ENCODE assay signal across 20 cellular contexts in the genomic region with DNA sequence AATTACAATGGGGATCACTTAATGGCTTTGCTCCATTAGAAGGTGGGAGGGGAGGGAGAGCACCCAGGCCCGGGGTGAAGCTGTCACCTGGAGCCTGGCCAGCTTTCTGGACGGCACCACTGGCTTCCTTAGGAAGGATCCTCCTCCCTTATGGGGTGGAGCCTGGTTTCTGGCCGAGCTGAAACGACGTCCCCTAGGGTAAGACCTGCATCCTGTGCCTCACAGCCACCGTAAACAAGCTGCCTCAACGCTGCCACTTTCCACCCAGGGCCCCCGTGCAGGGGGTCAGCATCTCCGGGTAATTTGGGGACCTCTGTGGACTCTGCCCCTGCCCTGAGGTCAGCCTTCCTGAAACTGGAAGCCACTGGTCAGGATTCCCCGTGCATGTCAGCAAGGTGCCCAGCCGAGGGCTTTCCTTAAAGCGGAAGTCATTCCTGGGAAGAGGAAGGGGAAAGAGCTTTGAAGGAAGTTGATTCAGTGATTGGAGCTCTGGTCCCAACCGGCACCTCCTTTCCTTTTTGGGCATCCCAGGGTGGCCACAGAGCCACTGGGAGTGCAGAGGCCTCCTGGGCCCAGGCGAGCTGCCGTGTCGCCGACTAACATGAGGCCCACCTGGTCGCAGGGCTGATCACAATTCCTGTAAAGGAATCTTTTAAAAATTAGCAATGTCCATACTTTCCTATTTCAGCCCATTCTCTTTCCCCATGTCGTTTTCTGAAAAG.
DNase-seq lines count a peak whose midpoint lies in the region; ATAC-seq and TF ChIP-seq lines count a peak whose summit lies in the region.
"Had no signal": no experiment of that assay in that cellular context is flagged by ENCODE, and none has a peak within 500 bp of the region (broad histone marks: within the 10 kb centered on the region; RNA-seq: fewer than 3 reads in every experiment).

No MANE protein-coding gene starts in this region.

- H3K4me2 ChIP-seq in osteoblast (ENCODE audit: insufficient read depth, low read length) = no peak overlapping the region
- H3K4me2 ChIP-seq: A549 had no signal

- DNase-seq in NCI-H2196 (lab: John Stamatoyannopoulos, UW; ENCODE audit: unreplicated experiment) (peak; percentile 1), NCI-H2196 treated with DMSO at 0.1 percent for 48 hours (lab: John Stamatoyannopoulos, UW; ENCODE audit: unreplicated experiment) (no peak), NCI-H2029 treated with DMSO at 0.1 percent for 48 hours (lab: John Stamatoyannopoulos, UW) (peak; percentile 39), Right ventricle myocardium inferior (ENCODE audit: missing footprints) (no peak), osteoblast (ENCODE audit: insufficient read length, low spot score, missing footprints) (peak; percentile 61), D341Med (ENCODE audit: low spot score) (no peak), AG08396 (ENCODE audit: low spot score) (no peak)
- DNase-seq in activated CD4-positive, CD25-positive, alpha-beta regulatory T cell (lab: John Stamatoyannopoulos, UW) = no peak
- DNase-seq: activated CD4-positive, alpha-beta T cell treated with anti-CD3 and anti-CD28 coated beads for 36 hours; activated gamma-delta T cell treated with Interleukin-2 at 50 U/mL for 16 hours; CD4-positive, CD25-positive, alpha-beta regulatory T cell; DMS79 treated with DMSO at 0.1 percent for 48 hours; effector memory CD8-positive, alpha-beta T cell; HFFc6; NCI-H2227 treated with DMSO at 0.1 percent for 48 hours; stimulated activated CD4-positive, alpha-beta T cell treated with anti-CD3 and anti-CD28 coated beads, Interleukin-15, amount 100 ng/mL, for 24 hours; stimulated activated naive B cell treated with anti-CD40 and anti-IgM and Interleukin-4, amounts not matched to agents 10 μg/mL and 1 μg/mL and 100 μg/mL, for 72 hours; T-helper 9 cell; transverse colon had no signal

- H4K20me1 ChIP-seq in osteoblast (ENCODE audit: insufficient read depth, low read length) = no peaks in the 10 kb centered on the region

- H2AFZ ChIP-seq in osteoblast (ENCODE audit: low read length) = no peak overlapping the region

- H3K27ac ChIP-seq in osteoblast (ENCODE audit: low read depth, low read length) = no peak overlapping the region
- H3K27ac ChIP-seq: A549, transverse colon had no signal

- H3K79me2 ChIP-seq in osteoblast (ENCODE audit: insufficient read depth, low read length) = no peaks in the 10 kb centered on the region

- peaks cover 4% of the 10 kb centered on the region for H3K9me3 ChIP-seq in osteoblast (ENCODE audit: low read depth, low read length)
- H3K9me3 ChIP-seq: A549, transverse colon had no signal

- H3K27me3 ChIP-seq in osteoblast (ENCODE audit: insufficient read depth, low read length) = no peaks in the 10 kb centered on the region
- H3K27me3 ChIP-seq: transverse colon had no signal

- H3K4me3 ChIP-seq in osteoblast (ENCODE audit: insufficient read depth, low read length) = no peak overlapping the region
- H3K4me3 ChIP-seq: A549, transverse colon had no signal

- ATAC-seq in Right ventricle myocardium inferior = peak; percentile 46
- ATAC-seq: A549; activated CD4-positive, alpha-beta T cell treated with anti-CD3 and anti-CD28 coated beads for 36 hours; effector memory CD8-positive, alpha-beta T cell; stimulated activated naive B cell treated with anti-CD40 and anti-IgM and Interleukin-4, amounts not matched to agents 10 μg/mL and 1 μg/mL and 100 μg/mL, for 72 hours had no signal

- H3K4me1 ChIP-seq in osteoblast (ENCODE audit: insufficient read depth, low read length) = no peaks in the 10 kb centered on the region
- H3K4me1 ChIP-seq: A549, transverse colon had no signal

- TF ChIP-seq CTCF in osteoblast (IDR thresholded peaks at IDR 0.05; ENCODE audit: extremely low read depth, low read depth, low read length) = no peak

- no peaks in the 10 kb centered on the region for H3K36me3 ChIP-seq in osteoblast (ENCODE audit: insufficient read depth, low read length)
- H3K36me3 ChIP-seq: transverse colon had no signal

- intact Hi-C loops in Right ventricle myocardium inferior (cut with DNase I) = loop anchor here (10.0 kb wide), 2 partner anchors 99 to 149 kb away; no protein-coding TSS in a partner anchor

Comparison
In these comparisons a context has a peak if more than half of its experiments do, and no peak if none do; other contexts are left out.
1. DNase-seq: peak in NCI-H2196 (single experiment), NCI-H2029 treated with DMSO at 0.1 percent for 48 hours (single experiment) and osteoblast (single experiment); none in NCI-H2196 treated with DMSO at 0.1 percent for 48 hours (single experiment), Right ventricle myocardium inferior (single experiment), activated CD4-positive, CD25-positive, alpha-beta regulatory T cell (0 of 4), D341Med (single experiment) and AG08396 (single experiment).